ENCODE assay signal across 18 cellular contexts in the genomic region with DNA sequence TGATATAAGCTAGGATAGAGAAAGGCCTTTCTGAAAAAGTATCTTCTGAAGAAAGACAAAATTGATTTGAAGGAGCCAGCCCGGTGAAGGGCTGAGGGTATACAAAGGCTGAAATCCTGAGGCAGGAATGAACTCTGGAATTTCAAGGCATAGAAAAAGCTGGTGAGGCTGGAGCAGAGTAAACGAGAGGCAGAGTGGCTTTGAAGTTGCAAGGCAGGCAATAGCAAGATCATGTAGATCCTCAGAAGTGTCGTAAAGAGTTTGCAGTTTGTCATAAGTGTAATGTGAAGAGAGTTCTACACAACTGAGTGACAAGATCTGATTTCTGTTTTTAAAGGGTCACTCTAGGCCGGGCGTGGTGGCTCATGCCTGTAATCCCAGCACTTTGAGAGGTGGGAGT.
"Had no signal": no experiment of that assay in that cellular context is flagged by ENCODE, and none has a peak within 500 bp of the region (broad histone marks: within the 10 kb centered on the region; RNA-seq: fewer than 3 reads in every experiment).

No MANE protein-coding gene starts in this region.

- H3K27ac Mint-ChIP-seq: activated naive CD4-positive, alpha-beta T cell treated with anti-CD3 and anti-CD28 coated beads, Interleukin-2, amount 10 ng/mL, durations not matched to agents 7 days and 5 days had no signal

- H3K27me3 ChIP-seq: foreskin keratinocyte, testis had no signal

- H3K27me3 Mint-ChIP-seq: activated naive CD4-positive, alpha-beta T cell treated with anti-CD3 and anti-CD28 coated beads, Interleukin-2, amount 10 ng/mL, durations not matched to agents 7 days and 5 days had no signal

- H3K27ac ChIP-seq: foreskin keratinocyte, testis had no signal

- H3K4me3 Mint-ChIP-seq: activated naive CD4-positive, alpha-beta T cell treated with anti-CD3 and anti-CD28 coated beads, Interleukin-2, amount 10 ng/mL, durations not matched to agents 7 days and 5 days; neural crest cell had no signal

- H3K9me3 Mint-ChIP-seq: activated naive CD4-positive, alpha-beta T cell treated with anti-CD3 and anti-CD28 coated beads, Interleukin-2, amount 10 ng/mL, durations not matched to agents 7 days and 5 days; neural crest cell had no signal

- ATAC-seq: foreskin keratinocyte, mucosa of descending colon, sciatic nerve had no signal

- DNase-seq: activated CD4-positive, alpha-beta T cell treated with anti-CD3 and anti-CD28 coated beads for 4 hours; activated CD4-positive, alpha-beta T cell treated with anti-CD3 and anti-CD28 coated beads, Interleukin-2, amount 50 U/mL, for 48 hours; activated CD4-positive, CD25-positive, alpha-beta regulatory T cell; activated effector memory CD4-positive, alpha-beta T cell treated with anti-CD3 and anti-CD28 coated beads, Interleukin-2, amount 50 U/mL, for 16 hours; activated naive CD4-positive, alpha-beta T cell treated with anti-CD3 and anti-CD28 coated beads, Interleukin-2, amount 10 ng/mL, durations not matched to agents 7 days and 5 days; dermis blood vessel endothelial cell; effector CD8-positive, alpha-beta T cell; foreskin keratinocyte; mammary epithelial cell; mucosa of descending colon; occipital lobe; small intestine; stimulated activated naive CD4-positive, alpha-beta T cell; T1000; testis; trophoblast cell had no signal

- H3K9me3 ChIP-seq: mucosa of descending colon, testis had no signal

- H3K4me3 ChIP-seq: mucosa of descending colon, testis had no signal
